Comparison of ENCODE assay signal across 25 cellular contexts in genomic region chr10:6314620-6315205, GRCh38.
A peak's percentile ranks its signal among the peaks of the same experiment; 100 is the strongest.
DNase-seq lines count a peak whose midpoint lies in the region; ATAC-seq and TF ChIP-seq lines count a peak whose summit lies in the region.
"Had no signal": no experiment of that assay in that cellular context is flagged by ENCODE, and none has a peak within 500 bp of the region (broad histone marks: within the 10 kb centered on the region; RNA-seq: fewer than 3 reads in every experiment).

No MANE protein-coding gene starts in this region.

- H3K4me1 ChIP-seq in RWPE2 (ENCODE audit: insufficient read depth, poor library complexity, severe bottlenecking), result no peaks in the 10 kb centered on the region
- no peaks in the 10 kb centered on the region for H3K4me1 ChIP-seq in thyroid gland
- H3K4me1 ChIP-seq: right lobe of liver had no signal

- H3K4me3 ChIP-seq in RWPE2 (ENCODE audit: severe bottlenecking), result no peak overlapping the region
- H3K4me3 ChIP-seq in thyroid gland (replicated peaks in 1 of 3), result no peak overlapping the region
- H3K4me3 ChIP-seq: right lobe of liver, SK-N-MC had no signal

- TF ChIP-seq CTCF in RWPE2 (IDR thresholded peaks at IDR 0.05; ENCODE audit: poor library complexity, severe bottlenecking), result no peak
- no peak for TF ChIP-seq CTCF in thyroid gland (IDR thresholded peaks at IDR 0.05)

- no peaks in the 10 kb centered on the region for H3K9me3 ChIP-seq in RWPE2 (ENCODE audit: severe bottlenecking)
- H3K9me3 ChIP-seq in thyroid gland, result no peaks in the 10 kb centered on the region
- H3K9me3 ChIP-seq: neutrophil, right lobe of liver had no signal

- no peak for TF ChIP-seq POLR2A in thyroid gland (IDR thresholded peaks at IDR 0.05)

- H3K27ac ChIP-seq in RWPE2 (ENCODE audit: poor library complexity, severe bottlenecking), result no peak overlapping the region
- H3K27ac ChIP-seq in thyroid gland, result no peak overlapping the region
- H3K27ac ChIP-seq: neutrophil, right lobe of liver, SK-N-MC had no signal

- intact Hi-C loops in thyroid gland (cut with DNase I), result no loop called here

- H3K36me3 ChIP-seq in RWPE2 (ENCODE audit: low read depth) (no peaks in the 10 kb centered on the region), thyroid gland (no peaks in the 10 kb centered on the region)
- H3K36me3 ChIP-seq: right lobe of liver had no signal

- no peaks in the 10 kb centered on the region for H3K27me3 ChIP-seq in RWPE2 (ENCODE audit: insufficient read depth, poor library complexity, severe bottlenecking)
- H3K27me3 ChIP-seq in thyroid gland, result no peaks in the 10 kb centered on the region
- H3K27me3 ChIP-seq: neutrophil, right lobe of liver had no signal

- 77 to 81% methylated on average over 9 of the region's 9 CpGs for WGBS in thyroid gland, 2 donors

- ATAC-seq in RWPE2 (ENCODE audit: low read depth) (peak; percentile 33; the same call in 1 of the 3 replicates), left lobe of liver (peak; percentile 70), GM19324 (IDR thresholded peaks at IDR 0.05; ENCODE audit: low FRiP score, unreplicated experiment) (no peak)
- ATAC-seq: activated CD4-positive, alpha-beta T cell treated with anti-CD3 and anti-CD28 coated beads for 36 hours; effector memory CD8-positive, alpha-beta T cell; stimulated activated naive CD8-positive, alpha-beta T cell treated with anti-CD3 and anti-CD28 coated beads, Interleukin-15, amount 100 ng/mL, for 72 hours had no signal

- DNase-seq in HT-29 (ENCODE audit: low spot score), result peak; percentile 40
- no peak for DNase-seq in RWPE2 (ENCODE audit: low spot score)
- DNase-seq in left lobe of liver (ENCODE audit: low spot score), result no peak
- DNase-seq in thyroid gland, result peak; percentile 16 to 30
- DNase-seq in germinal center (ENCODE audit: low spot score), result no peak
- no peak for DNase-seq in NCI-H82 (lab: John Stamatoyannopoulos, UW)
- DNase-seq in retina, result no peak
- DNase-seq: activated CD4-positive, alpha-beta T cell treated with anti-CD3 and anti-CD28 coated beads for 36 hours; activated CD8-positive, alpha-beta memory T cell treated with anti-CD3 and anti-CD28 coated beads, Interleukin-2, amount 50 U/mL, for 4 hours; activated gamma-delta T cell; effector memory CD8-positive, alpha-beta T cell; EL; hypothalamus; kidney; MM.1S; NCI-H2081; NCI-H510A treated with DMSO at 0.1 percent for 48 hours; OCI-M1; right lobe of liver; stimulated activated CD4-positive, alpha-beta T cell treated with anti-CD3 and anti-CD28 coated beads, Interleukin-1b, Interleukin-23, amount 100 ng/mL, for 48 hours; stimulated activated naive CD8-positive, alpha-beta T cell treated with anti-CD3 and anti-CD28 coated beads, Interleukin-15, amount 100 ng/mL, for 72 hours; T1000 had no signal

Comparison
In these comparisons a context has a peak if more than half of its experiments do, and no peak if none do; other contexts are left out.
1. DNase-seq: peak in HT-29 (single experiment) and thyroid gland (2 of 2); none in RWPE2 (single experiment), left lobe of liver (single experiment), germinal center (single experiment), NCI-H82 (single experiment) and retina (single experiment).